9 cellular contexts compared by ENCODE assay signal in the genomic region with DNA sequence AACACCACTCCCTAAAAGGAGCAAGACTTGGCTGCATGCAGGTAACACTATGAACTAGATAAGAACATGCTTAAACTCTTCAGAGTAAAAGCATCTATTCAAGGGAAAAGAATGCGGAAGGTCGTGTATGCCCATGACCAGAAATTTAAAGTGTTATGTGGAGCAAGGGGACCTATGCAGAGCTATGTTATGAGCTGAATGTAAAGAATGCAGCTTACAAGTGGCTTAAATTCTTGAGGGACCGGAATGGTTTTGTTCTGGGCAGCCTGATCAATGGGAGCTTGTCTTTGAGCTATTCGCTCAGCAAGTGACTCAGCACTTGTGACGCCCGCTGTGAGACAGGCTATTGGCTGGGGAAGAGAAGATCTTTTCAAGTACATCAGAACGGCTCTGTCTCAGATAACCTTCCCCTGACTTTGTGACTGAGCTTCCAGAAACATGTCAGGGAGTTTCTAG.
A peak's percentile ranks its signal among the peaks of the same experiment; 100 is the strongest.
DNase-seq lines count a peak whose midpoint lies in the region; ATAC-seq and TF ChIP-seq lines count a peak whose summit lies in the region.
"Had no signal": no experiment of that assay in that cellular context is flagged by ENCODE, and none has a peak within 500 bp of the region (broad histone marks: within the 10 kb centered on the region; RNA-seq: fewer than 3 reads in every experiment).

No MANE protein-coding gene starts in this region.

- no peaks in the 10 kb centered on the region for H3K4me1 Mint-ChIP-seq in naive thymus-derived CD4-positive, alpha-beta T cell
- H3K4me1 Mint-ChIP-seq: CD4-positive, alpha-beta memory T cell had no signal

- H3K4me3 ChIP-seq in fibroblast of the aortic adventitia (ENCODE audit: low read depth, low read length) = no peak overlapping the region
- H3K4me3 ChIP-seq in naive thymus-derived CD4-positive, alpha-beta T cell (ENCODE audit: low read length) = no peak overlapping the region

- no peaks in the 10 kb centered on the region for H3K4me1 ChIP-seq in naive thymus-derived CD4-positive, alpha-beta T cell (ENCODE audit: control insufficient read depth in 2 of 2, insufficient read depth in 2 of 2, low read length in 2 of 2)

- intact Hi-C loops in naive thymus-derived CD4-positive, alpha-beta T cell (cut with micrococcal nuclease) = loop anchor here in 1 of 2 donors (10.0 kb wide), 1 partner anchor 61 kb away; no protein-coding TSS in a partner anchor

- H3K9me3 Mint-ChIP-seq in naive thymus-derived CD4-positive, alpha-beta T cell = peaks cover 0 to 18% (median 7%) of the 10 kb centered on the region in 11 donors

- POLR2A ChIA-PET in naive thymus-derived CD4-positive, alpha-beta T cell (lab: Charles Lee) = no interaction called here

- H3K36me3 Mint-ChIP-seq in naive thymus-derived CD4-positive, alpha-beta T cell = no peaks in the 10 kb centered on the region
- H3K36me3 Mint-ChIP-seq: CD4-positive, alpha-beta memory T cell had no signal

- no peak overlapping the region for H3K27ac ChIP-seq in naive thymus-derived CD4-positive, alpha-beta T cell (ENCODE audit: low read depth, low read length)

- H3K36me3 ChIP-seq in naive thymus-derived CD4-positive, alpha-beta T cell (ENCODE audit: control insufficient read depth in 2 of 3, insufficient read depth in 3 of 3, low read length in 3 of 3) = no peaks in the 10 kb centered on the region

- in situ Hi-C loops in Caki2 (cut with HindIII; ENCODE audit: low pct_unique_long_range_greater_than_20kb, low sequenced_read_pairs) = no loop called here

- peak; percentile 27 for ATAC-seq in naive thymus-derived CD4-positive, alpha-beta T cell
- ATAC-seq in HG03175 (IDR thresholded peaks at IDR 0.05; ENCODE audit: unreplicated experiment) = no peak

- CTCF ChIA-PET in naive thymus-derived CD4-positive, alpha-beta T cell (lab: Charles Lee) = no interaction called here

- TF ChIP-seq CTCF in fibroblast of the aortic adventitia (IDR thresholded peaks at IDR 0.05; ENCODE audit: insufficient read depth, low read length) = no peak

- H3K9me3 ChIP-seq in naive thymus-derived CD4-positive, alpha-beta T cell (ENCODE audit: control insufficient read depth in 2 of 3, low read length in 3 of 3) = no peaks in the 10 kb centered on the region

- DNase-seq in Caki2 (ENCODE audit: low read depth) (peak; percentile 45), RPMI7951 (ENCODE audit: low read depth) (peak; percentile 98), fibroblast of the aortic adventitia (ENCODE audit: low read depth) (peak; percentile 98), COLO668 (lab: John Stamatoyannopoulos, UW; ENCODE audit: unreplicated experiment) (no peak), NCI-H1417 treated with DMSO at 0.1 percent for 48 hours (lab: John Stamatoyannopoulos, UW) (no peak)
- DNase-seq in naive thymus-derived CD4-positive, alpha-beta T cell = no peak
- no peak for DNase-seq in activated CD8-positive, alpha-beta memory T cell treated with anti-CD3 and anti-CD28 coated beads, Interleukin-2, amount 50 U/mL, for 4 hours
- DNase-seq: CD4-positive, alpha-beta memory T cell had no signal

- H3K27me3 Mint-ChIP-seq in naive thymus-derived CD4-positive, alpha-beta T cell = peaks cover 21 to 53% (median 37%) of the 10 kb centered on the region in 5 donors

- H3K27ac Mint-ChIP-seq in naive thymus-derived CD4-positive, alpha-beta T cell = no peak overlapping the region
- H3K27ac Mint-ChIP-seq: CD4-positive, alpha-beta memory T cell had no signal

- H3K27me3 ChIP-seq in naive thymus-derived CD4-positive, alpha-beta T cell (ENCODE audit: control insufficient read depth in 2 of 2, insufficient read depth in 2 of 2, low read length in 2 of 2) = no peaks in the 10 kb centered on the region

- no peak overlapping the region for H3K4me3 Mint-ChIP-seq in naive thymus-derived CD4-positive, alpha-beta T cell
- H3K4me3 Mint-ChIP-seq: CD4-positive, alpha-beta memory T cell had no signal

Comparison
In these comparisons a context has a peak if more than half of its experiments do, and no peak if none do; other contexts are left out.
1. DNase-seq: peak in Caki2 (single experiment), RPMI7951 (single experiment) and fibroblast of the aortic adventitia (single experiment); none in naive thymus-derived CD4-positive, alpha-beta T cell (0 of 9), COLO668 (single experiment), NCI-H1417 treated with DMSO at 0.1 percent for 48 hours (single experiment) and activated CD8-positive, alpha-beta memory T cell treated with anti-CD3 and anti-CD28 coated beads, Interleukin-2, amount 50 U/mL, for 4 hours (single experiment).